Comparison of ENCODE assay signal across 20 cellular contexts in genomic region chrX:139680356-139680755, GRCh38. TPM values are rescaled to one million over a fixed set of nuclear protein-coding genes. Genes with fewer than 3 reads are reported as not detected.
DNase-seq lines count a peak whose midpoint lies in the region; FAIRE-seq and TF ChIP-seq lines count a peak whose summit lies in the region.
"Had no signal": no experiment of that assay in that cellular context is flagged by ENCODE, and none has a peak within 500 bp of the region (broad histone marks: within the 10 kb centered on the region; RNA-seq: fewer than 3 reads in every experiment).

No MANE protein-coding gene starts in this region.

- FAIRE-seq in bronchial epithelial cell (lab: Jason Lieb, UNC) = no peak
- FAIRE-seq: A204.1, D721Med, G401.6, H1, HepG2 had no signal

- H3K4me1 ChIP-seq in breast epithelium (no peaks in the 10 kb centered on the region), testis (no peaks in the 10 kb centered on the region)
- H3K4me1 ChIP-seq: BE2C, Caco-2 had no signal

- H3K4me3 ChIP-seq in breast epithelium (no peak overlapping the region), bronchial epithelial cell (ENCODE audit: low read depth, low read length) (no peak overlapping the region), testis (no peak overlapping the region)

- 73 to 80% methylated on average over 3 of the region's 3 CpGs for WGBS in testis, 2 donors

- H3K9me3 ChIP-seq in breast epithelium (no peaks in the 10 kb centered on the region), testis (no peaks in the 10 kb centered on the region)
- H3K9me3 ChIP-seq: BE2C, Caco-2 had no signal

- no peaks in the 10 kb centered on the region for H3K4me1 Mint-ChIP-seq in MCF 10A (ENCODE audit: insufficient read depth, unreplicated experiment)
- H3K4me1 Mint-ChIP-seq in CD14-positive monocyte = no peaks in the 10 kb centered on the region
- H3K4me1 Mint-ChIP-seq: H9, IgD-negative memory B cell had no signal

- H3K27me3 ChIP-seq in breast epithelium = peaks cover 0 to 19% of the 10 kb centered on the region in 2 donors
- H3K27me3 ChIP-seq in bronchial epithelial cell (ENCODE audit: control insufficient read depth, insufficient read depth, low read length) = no peaks in the 10 kb centered on the region
- no peaks in the 10 kb centered on the region for H3K27me3 ChIP-seq in testis
- H3K27me3 ChIP-seq: BE2C had no signal

- DNase-seq in MCF 10A (ENCODE audit: unreplicated experiment) (peak; percentile 14), breast epithelium (ENCODE audit: low spot score in 2 of 2) (no peak), NCI-H748 treated with DMSO at 0.1 percent for 48 hours (lab: John Stamatoyannopoulos, UW) (peak; percentile 11), bronchial epithelial cell (ENCODE audit: low read depth) (peak; percentile 75), CD14-positive monocyte (ENCODE audit: low spot score) (no peak), middle frontal gyrus (ENCODE audit: extremely low spot score, low spot score) (no peak), testis (no peak)
- DNase-seq: ACHN; BE2C; C1 segment of cervical spinal cord; Caco-2; CD4-positive, alpha-beta T cell; H9; KBM-7 had no signal

- BruUV-seq in MCF 10A (replicated peaks; lab: Mats Ljungman, UMichigan) = no TSS peak

- TF ChIP-seq POLR2A in breast epithelium (IDR thresholded peaks at IDR 0.05) (no peak), testis (IDR thresholded peaks at IDR 0.05) (no peak)

- H3K9me3 Mint-ChIP-seq in MCF 10A (ENCODE audit: unreplicated experiment) = peaks cover 12% of the 10 kb centered on the region
- peaks cover 4 to 13% (median 7%) of the 10 kb centered on the region in 7 donors for H3K9me3 Mint-ChIP-seq in CD14-positive monocyte

- H3K36me3 ChIP-seq in breast epithelium = no peaks in the 10 kb centered on the region
- no peaks in the 10 kb centered on the region for H3K36me3 ChIP-seq in bronchial epithelial cell (ENCODE audit: control insufficient read depth, insufficient read depth, low read length)
- no peaks in the 10 kb centered on the region for H3K36me3 ChIP-seq in testis (ENCODE audit: low read depth, missing control alignments)
- H3K36me3 ChIP-seq: BE2C had no signal

- POLR2A ChIA-PET in MCF 10A (lab: Yijun Ruan, JAX) = interaction anchor here (0.7 kb wide), 1 partner anchor 56 kb away, joined by 3 read pairs; no protein-coding TSS in a partner anchor

- CTCF ChIA-PET in MCF 10A (lab: Yijun Ruan, JAX) = interaction anchor here (0.6 kb wide), 1 partner anchor 25 kb away, joined by 3 read pairs; no protein-coding TSS in a partner anchor

- no peak for TF ChIP-seq CTCF in MCF 10A (IDR thresholded peaks at IDR 0.05; ENCODE audit: unreplicated experiment)
- TF ChIP-seq CTCF in breast epithelium (IDR thresholded peaks at IDR 0.05) = no peak
- TF ChIP-seq CTCF in bronchial epithelial cell (IDR thresholded peaks at IDR 0.05; ENCODE audit: insufficient read depth, low read length, severe bottlenecking) = no peak
- TF ChIP-seq CTCF in CD14-positive monocyte (IDR thresholded peaks at IDR 0.05) = no peak
- no peak for TF ChIP-seq CTCF in testis (IDR thresholded peaks at IDR 0.05)

- H3K36me3 Mint-ChIP-seq in MCF 10A (ENCODE audit: insufficient read depth, unreplicated experiment) (no peaks in the 10 kb centered on the region), CD14-positive monocyte (no peaks in the 10 kb centered on the region)
- H3K36me3 Mint-ChIP-seq: IgD-negative memory B cell had no signal

- H3K27ac Mint-ChIP-seq in MCF 10A (ENCODE audit: low read depth, unreplicated experiment) = no peak overlapping the region
- no peak overlapping the region for H3K27ac Mint-ChIP-seq in CD14-positive monocyte
- H3K27ac Mint-ChIP-seq: CD4-positive, alpha-beta T cell; H9; IgD-negative memory B cell had no signal

- intact Hi-C loops in MCF 10A (cut with micrococcal nuclease) = no loop called here
- intact Hi-C loops in breast epithelium (cut with DNase I; ENCODE audit: low total_unique reads) = no loop called here
- intact Hi-C loops in CD14-positive monocyte (cut with micrococcal nuclease) = no loop called here
- intact Hi-C loops in testis (cut with DNase I; ENCODE audit: low total_unique reads) = no loop called here

- H3K27ac ChIP-seq in breast epithelium = no peak overlapping the region
- no peak overlapping the region for H3K27ac ChIP-seq in testis

- H3K4me3 Mint-ChIP-seq in MCF 10A (ENCODE audit: unreplicated experiment) = no peak overlapping the region
- no peak overlapping the region for H3K4me3 Mint-ChIP-seq in CD14-positive monocyte
- H3K4me3 Mint-ChIP-seq: CD4-positive, alpha-beta T cell; H9; IgD-negative memory B cell had no signal

- H3K27me3 Mint-ChIP-seq in MCF 10A (ENCODE audit: insufficient read depth, unreplicated experiment) (no peaks in the 10 kb centered on the region), CD14-positive monocyte (ENCODE audit: low read depth in 3 of 3) (peaks cover 1 to 2% (median 1%) of the 10 kb centered on the region in 3 donors)
- H3K27me3 Mint-ChIP-seq: CD4-positive, alpha-beta T cell; IgD-negative memory B cell had no signal

RNA-seq across cellular contexts. Expression of gene MCF2, which starts 27.6 kb away (rescaled TPM):
- 1.5 and 2.1 TPM in 2 replicates for total RNA-seq in MCF 10A (2022)
- under 1 TPM in 1 of 3 donors, not detected in 2; 0.16 TPM for total RNA-seq in breast epithelium
- under 0.01 and 0.13 TPM in 2 replicates for total RNA-seq in bronchial epithelial cell
- not detected for polyA plus RNA-seq in CD14-positive monocyte
- total RNA-seq in testis = 10 to 100 TPM; 55.2 to 55.5 TPM
- 19.6 TPM for polyA plus RNA-seq in testis (ENCODE audit: insufficient read depth, low read depth, low replicate concordance)
- total RNA-seq: Caco-2, HepG2 had no signal
- polyA plus RNA-seq: IgD-negative memory B cell had no signal

Comparison
In these comparisons a context has a peak if more than half of its experiments do, and no peak if none do; other contexts are left out.
1. DNase-seq: peak in MCF 10A (single experiment), NCI-H748 treated with DMSO at 0.1 percent for 48 hours (single experiment) and bronchial epithelial cell (single experiment); none in breast epithelium (0 of 2), CD14-positive monocyte (single experiment), middle frontal gyrus (single experiment) and testis (single experiment).
2. RNA of gene MCF2, which starts 27.6 kb away (total RNA-seq): 55.2 to 55.5 TPM in testis; 1.5 to 2.1 TPM in MCF 10A, 0.16 TPM in breast epithelium and under 0.01 to 0.13 TPM in bronchial epithelial cell; every median in the first group is over 10 times any median in the second.